In the genomic region with DNA sequence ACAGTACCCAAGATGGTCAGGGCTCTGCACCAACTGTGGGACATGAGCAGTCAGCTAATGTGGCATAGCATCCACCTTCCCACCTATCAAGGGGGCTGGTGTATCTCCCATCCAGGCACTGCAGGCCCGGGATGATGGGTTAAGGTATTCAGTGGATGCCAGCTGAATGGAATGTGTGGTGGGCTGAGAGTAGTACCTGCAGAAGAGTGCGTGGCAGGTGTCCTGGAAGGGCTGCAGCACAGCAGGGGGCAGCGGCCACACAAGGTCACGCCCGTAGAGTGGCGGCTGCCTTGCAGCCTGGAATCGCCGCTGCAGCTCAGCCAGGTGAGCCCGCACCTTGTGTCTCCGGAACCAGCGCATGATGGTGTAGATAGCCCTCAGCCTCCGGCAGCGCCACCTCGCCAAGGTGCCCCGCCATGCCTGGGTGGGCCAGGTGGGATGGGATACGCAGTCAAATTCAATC, we compare ENCODE assay signal across 19 cellular contexts. TPM values are rescaled to one million over a fixed set of nuclear protein-coding genes. Genes with fewer than 3 reads are reported as not detected.
A peak's percentile ranks its signal among the peaks of the same experiment; 100 is the strongest.
DNase-seq lines count a peak whose midpoint lies in the region; ATAC-seq, FAIRE-seq and TF ChIP-seq lines count a peak whose summit lies in the region.
"Had no signal": no experiment of that assay in that cellular context is flagged by ENCODE, and none has a peak within 500 bp of the region (broad histone marks: within the 10 kb centered on the region; RNA-seq: fewer than 3 reads in every experiment).

No MANE protein-coding gene starts in this region.

- H3K4me1 ChIP-seq in left ventricle myocardium inferior: peaks cover 12% of the 10 kb centered on the region
- peaks cover 0 to 4% of the 10 kb centered on the region in 2 donors for H3K4me1 ChIP-seq in kidney (ENCODE audit: control insufficient read depth in 1 of 2, insufficient read depth in 1 of 2, low read depth in 1 of 2, low read length in 2 of 2)

- H3K9me3 Mint-ChIP-seq in T-helper 2 cell treated with Interferon-gamma antibody and Interleukin-4, amounts not matched to agents 5 μg/mL and 100 μg/mL, for 36 hours: no peaks in the 10 kb centered on the region
- H3K9me3 Mint-ChIP-seq in nephron progenitor cell: no peaks in the 10 kb centered on the region
- H3K9me3 Mint-ChIP-seq: activated B cell treated with CpG ODN at 0.5 μM for 24 hours; natural killer cell treated with Interleukin-12 subunit alpha and Interleukin-12 subunit beta and Interleukin-15 and Interleukin-18, amount 100 ng/mL, for 72 hours had no signal

- intact Hi-C loops in left cardiac atrium (cut with DNase I) (no loop called here), left ventricle myocardium inferior (cut with micrococcal nuclease) (no loop called here), kidney (cut with DNase I) (no loop called here), dorsolateral prefrontal cortex (cut with DNase I) (no loop called here)

- no peak overlapping the region for H3K4me3 Mint-ChIP-seq in T-helper 2 cell treated with Interferon-gamma antibody and Interleukin-4, amounts not matched to agents 5 μg/mL and 100 μg/mL, for 36 hours
- no peak overlapping the region for H3K4me3 Mint-ChIP-seq in nephron progenitor cell
- H3K4me3 Mint-ChIP-seq: activated B cell treated with CpG ODN at 0.5 μM for 24 hours; CD8-positive, alpha-beta memory T cell; natural killer cell treated with Interleukin-12 subunit alpha and Interleukin-12 subunit beta and Interleukin-15 and Interleukin-18, amount 100 ng/mL, for 72 hours had no signal

- H3K9me3 ChIP-seq in left ventricle myocardium inferior (replicated peaks) (no peaks in the 10 kb centered on the region), kidney (ENCODE audit: control insufficient read depth in 1 of 2, low read length in 2 of 2) (no peaks in the 10 kb centered on the region)
- H3K9me3 ChIP-seq: Peyer's patch, SK-N-SH had no signal

- DNase-seq in left cardiac atrium (peak; percentile 22), left ventricle myocardium inferior (no peak), kidney (peak; percentile 65), urothelium cell line (ENCODE audit: low spot score) (no peak), nephron progenitor cell (no peak), dorsolateral prefrontal cortex (no peak)
- DNase-seq in T-helper 2 cell treated with Interferon-gamma antibody and Interleukin-4, amounts not matched to agents 5 μg/mL and 100 μg/mL, for 36 hours (ENCODE audit: low spot score): no peak
- DNase-seq: activated B cell treated with CpG ODN at 0.5 μM for 24 hours; activated gamma-delta T cell treated with Interleukin-2 at 50 U/mL for 16 hours; NCI-H2029; NK-92 treated with Interleukin-12 subunit alpha and Interleukin-12 subunit beta, amount 100 ng/mL, for 24 hours; Peyer's patch; T-helper 9 cell had no signal

- H3K27ac ChIP-seq in left ventricle myocardium inferior (replicated peaks) (no peak overlapping the region), kidney (ENCODE audit: low read depth in 2 of 2, low read length in 2 of 2) (no peak overlapping the region), dorsolateral prefrontal cortex (no peak overlapping the region)
- H3K27ac ChIP-seq: KMS-11, Peyer's patch had no signal

- H3K27me3 Mint-ChIP-seq in T-helper 2 cell treated with Interferon-gamma antibody and Interleukin-4, amounts not matched to agents 5 μg/mL and 100 μg/mL, for 36 hours (ENCODE audit: low read depth): no peaks in the 10 kb centered on the region
- H3K27me3 Mint-ChIP-seq in nephron progenitor cell (ENCODE audit: low read depth, poor library complexity): peaks cover 14% of the 10 kb centered on the region
- H3K27me3 Mint-ChIP-seq: activated B cell treated with CpG ODN at 0.5 μM for 24 hours; natural killer cell treated with Interleukin-12 subunit alpha and Interleukin-12 subunit beta and Interleukin-15 and Interleukin-18, amount 100 ng/mL, for 72 hours had no signal

- H3K27me3 ChIP-seq in left ventricle myocardium inferior (ENCODE audit: low read depth) (peaks cover 19% of the 10 kb centered on the region), dorsolateral prefrontal cortex (peaks cover 0 to 2% (median 0%) of the 10 kb centered on the region in 45 donors)
- H3K27me3 ChIP-seq: Peyer's patch had no signal

- no peak overlapping the region for H3K9ac ChIP-seq in kidney (ENCODE audit: low read length in 2 of 2)
- H3K9ac ChIP-seq: KMS-11, SK-N-SH had no signal

- H3K36me3 ChIP-seq in left ventricle myocardium inferior: no peaks in the 10 kb centered on the region
- H3K36me3 ChIP-seq in kidney (ENCODE audit: control insufficient read depth in 1 of 2, insufficient read depth in 2 of 2, low read length in 2 of 2): no peaks in the 10 kb centered on the region
- H3K36me3 ChIP-seq: Peyer's patch had no signal

- H3K4me3 ChIP-seq in left ventricle myocardium inferior (no peak overlapping the region), kidney (ENCODE audit: low read length in 2 of 2) (no peak overlapping the region), dorsolateral prefrontal cortex (no peak overlapping the region)
- H3K4me3 ChIP-seq: Peyer's patch had no signal

- peak overlapping the region; percentile 52 for H3K27ac Mint-ChIP-seq in T-helper 2 cell treated with Interferon-gamma antibody and Interleukin-4, amounts not matched to agents 5 μg/mL and 100 μg/mL, for 36 hours
- no peak overlapping the region for H3K27ac Mint-ChIP-seq in nephron progenitor cell
- H3K27ac Mint-ChIP-seq: activated B cell treated with CpG ODN at 0.5 μM for 24 hours; natural killer cell treated with Interleukin-12 subunit alpha and Interleukin-12 subunit beta and Interleukin-15 and Interleukin-18, amount 100 ng/mL, for 72 hours had no signal

- FAIRE-seq in kidney (lab: Jason Lieb, UNC): no peak
- peak; percentile 20 for FAIRE-seq in urothelium cell line (lab: Jason Lieb, UNC)
- FAIRE-seq: colon, endothelial cell of umbilical vein had no signal

- ATAC-seq in left cardiac atrium: no peak

- H3K36me3 Mint-ChIP-seq in T-helper 2 cell treated with Interferon-gamma antibody and Interleukin-4, amounts not matched to agents 5 μg/mL and 100 μg/mL, for 36 hours (ENCODE audit: low read depth): peaks cover 54% of the 10 kb centered on the region
- no peaks in the 10 kb centered on the region for H3K36me3 Mint-ChIP-seq in nephron progenitor cell (ENCODE audit: low read depth)

- TF ChIP-seq CTCF in left ventricle myocardium inferior (IDR thresholded peaks at IDR 0.05; ENCODE audit: borderline replicate concordance): no peak
- TF ChIP-seq CTCF in kidney (IDR thresholded peaks at IDR 0.05; ENCODE audit: borderline replicate concordance, extremely low read depth, insufficient read depth): no peak
- TF ChIP-seq CTCF in nephron progenitor cell (IDR thresholded peaks at IDR 0.05): no peak
- no peak for TF ChIP-seq CTCF in dorsolateral prefrontal cortex (IDR thresholded peaks at IDR 0.05 in 54 of 56, conservative IDR thresholded peaks at IDR 0.05 in 2 of 56; ENCODE audit: low read depth in 1 of 56, partially characterized antibody in 56 of 56)

- H3K4me1 Mint-ChIP-seq in T-helper 2 cell treated with Interferon-gamma antibody and Interleukin-4, amounts not matched to agents 5 μg/mL and 100 μg/mL, for 36 hours (ENCODE audit: low read depth): peaks cover 6% of the 10 kb centered on the region
- H3K4me1 Mint-ChIP-seq in nephron progenitor cell: no peaks in the 10 kb centered on the region

RNA-seq across cellular contexts. Expression of gene MYO1G, which starts 13.3 kb away (rescaled TPM):
- total RNA-seq in left cardiac atrium (1 to 10 TPM; 3.1 to 3.5 TPM), left ventricle myocardium inferior (0.77 TPM), kidney (14.3 TPM), dorsolateral prefrontal cortex (1 to 10 TPM in 71 of 120 experiments, under 1 TPM in 49; 0.17 to 9.5 (median 1.2) TPM)
- 0.60 TPM for polyA plus RNA-seq in kidney (ENCODE audit: insufficient read depth, low read depth, low replicate concordance)
- polyA plus RNA-seq: endothelial cell of umbilical vein had no signal

RNA-seq across cellular contexts. Expression of gene CCM2, which starts 34.5 kb away (rescaled TPM):
- total RNA-seq in left cardiac atrium: 10 to 100 TPM; 33.5 to 36.5 TPM
- 24.5 TPM for total RNA-seq in left ventricle myocardium inferior
- 35.0 TPM for total RNA-seq in kidney
- 37.8 TPM for polyA plus RNA-seq in kidney (ENCODE audit: insufficient read depth, low read depth, low replicate concordance)
- total RNA-seq in dorsolateral prefrontal cortex: 100 to 1,000 TPM in 2 of 120 experiments, 10 to 100 TPM in 118; 53.3 to 108 (median 80.9) TPM

Comparison
In these comparisons a context has a peak if more than half of its experiments do, and no peak if none do; other contexts are left out.
1. DNase-seq: peak in left cardiac atrium (single experiment) and kidney (single experiment); none in left ventricle myocardium inferior (single experiment), T-helper 2 cell treated with Interferon-gamma antibody and Interleukin-4, amounts not matched to agents 5 μg/mL and 100 μg/mL, for 36 hours (single experiment), urothelium cell line (single experiment), nephron progenitor cell (single experiment) and dorsolateral prefrontal cortex (0 of 10).